Comparison of ENCODE assay signal across 1 cellular context in the genomic region with DNA sequence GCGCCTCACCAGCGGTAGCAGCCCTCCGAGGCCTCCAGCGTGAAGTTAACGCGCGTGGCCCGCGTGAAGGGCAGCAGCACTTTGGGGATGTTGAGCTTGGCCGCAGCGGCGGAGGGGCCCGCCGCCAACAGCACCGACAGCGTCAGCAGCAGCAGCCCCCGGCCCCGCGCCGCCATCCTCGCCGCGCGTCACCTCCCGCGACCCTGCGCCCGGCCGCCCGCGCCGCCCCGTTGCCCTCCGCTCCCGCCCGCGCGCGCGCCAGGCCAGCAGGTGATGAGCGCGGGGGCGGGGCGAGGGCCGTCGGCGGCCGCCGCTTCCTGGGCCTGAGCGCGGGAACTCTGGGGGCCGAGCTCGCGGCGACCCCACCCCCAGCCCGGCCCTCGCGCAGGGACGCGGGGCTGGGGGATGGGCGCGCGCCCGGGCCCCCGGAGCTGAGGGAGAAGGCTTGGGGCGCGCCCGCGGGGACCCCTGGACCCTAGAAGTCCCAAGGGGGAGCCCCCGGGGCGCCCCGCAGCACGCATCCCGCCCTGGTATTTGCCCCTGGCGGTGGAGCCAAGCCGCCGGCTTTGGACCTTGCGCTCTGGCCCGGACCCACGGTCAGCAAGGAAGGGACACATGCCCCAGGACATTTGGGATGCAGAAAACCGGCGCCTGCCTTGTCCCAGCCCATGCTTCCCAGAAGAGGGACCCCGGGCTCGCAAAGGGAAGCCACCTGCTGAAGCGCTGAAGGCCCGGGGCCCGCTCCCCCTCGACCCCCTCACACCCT.
TF ChIP-seq lines count a peak whose summit lies in the region.

A gene (minus strand): TSS at position 272 of the 766 bp plus-strand sequence. CDS start 96 bp downstream, at position 176.

TF ChIP-seq in HepG2, 621 proteins besides CTCF, POLR2A, EP300 and RAD21 (continued from another document and continues in another):
- TF ChIP-seq SP1 (IDR thresholded peaks at IDR 0.05) (no peak), SP1 (CRISPR knock-in tag; IDR thresholded peaks at IDR 0.05) (peak; percentile 40; the same call in 1 of the 2 replicates), NCOR1 (IDR thresholded peaks at IDR 0.05; ENCODE audit: borderline replicate concordance, low read length) (peak; percentile 69; the same call in 1 of the 2 replicates), ZNF34 (CRISPR knock-in tag; IDR thresholded peaks at IDR 0.05; ENCODE audit: borderline replicate concordance) (no peak), HCFC1 (IDR thresholded peaks at IDR 0.05; ENCODE audit: low read depth, low read length) (no peak), AGO1 (IDR thresholded peaks at IDR 0.05; ENCODE audit: low read depth, low read length, poor library complexity, severe bottlenecking) (peak; percentile 4), ISL2 (CRISPR knock-in tag; IDR thresholded peaks at IDR 0.05) (peak; percentile 27; the same call in 1 of the 2 replicates), ZNF550 (CRISPR knock-in tag; IDR thresholded peaks at IDR 0.05; ENCODE audit: borderline replicate concordance) (no peak), ESRRA (CRISPR knock-in tag; IDR thresholded peaks at IDR 0.05; ENCODE audit: low read depth) (peak; percentile 69), ZNF879 (CRISPR knock-in tag; IDR thresholded peaks at IDR 0.05) (no peak), SP4 (CRISPR knock-in tag; IDR thresholded peaks at IDR 0.05) (0 out of 2 replicates have a peak, but pooled peaks have one; percentile 25), ZNF337 (CRISPR knock-in tag; IDR thresholded peaks at IDR 0.05; ENCODE audit: borderline replicate concordance, low read depth) (peak; percentile 6; the same call in 1 of the 2 replicates), HNRNPLL (IDR thresholded peaks at IDR 0.05; ENCODE audit: low read depth, low read length, poor library complexity, severe bottlenecking) (peak; percentile 49), ZNF446 (CRISPR knock-in tag; IDR thresholded peaks at IDR 0.05) (0 out of 2 replicates have a peak, but pooled peaks have one; percentile 23), HNF4A (CRISPR knock-in tag; IDR thresholded peaks at IDR 0.05) (peak; percentile 91), NFKB2 (CRISPR knock-in tag; IDR thresholded peaks at IDR 0.05; ENCODE audit: borderline replicate concordance) (peak; percentile 65; the same call in 1 of the 2 replicates), MYC (CRISPR knock-in tag; IDR thresholded peaks at IDR 0.05; ENCODE audit: borderline replicate concordance) (peak; percentile 64), MXI1 (IDR thresholded peaks at IDR 0.05; ENCODE audit: borderline replicate concordance, low read depth, low read length) (peak; percentile 38; the same call in 1 of the 3 replicates), SKI (IDR thresholded peaks at IDR 0.05; ENCODE audit: partially characterized antibody) (peak; percentile 43), ZNF782 (CRISPR knock-in tag; IDR thresholded peaks at IDR 0.05; ENCODE audit: borderline replicate concordance) (0 out of 2 replicates have a peak, but pooled peaks have one; percentile 49), ZFY (CRISPR knock-in tag; IDR thresholded peaks at IDR 0.05) (peak; percentile 51), KAT7 (CRISPR knock-in tag; IDR thresholded peaks at IDR 0.05; ENCODE audit: borderline replicate concordance) (no peak), ZFP41 (CRISPR knock-in tag; IDR thresholded peaks at IDR 0.05; ENCODE audit: borderline replicate concordance) (no peak), RFX5 (IDR thresholded peaks at IDR 0.05; ENCODE audit: low read depth, low read length) (no peak), GFI1 (CRISPR knock-in tag; IDR thresholded peaks at IDR 0.05; ENCODE audit: borderline replicate concordance) (peak; percentile 25; the same call in 1 of the 2 replicates), ZNF543 (CRISPR knock-in tag; IDR thresholded peaks at IDR 0.05) (0 out of 2 replicates have a peak, but pooled peaks have one; percentile 27), KDM2A (CRISPR knock-in tag; IDR thresholded peaks at IDR 0.05; ENCODE audit: borderline replicate concordance, low read depth) (peak; percentile 46; the same call in 1 of the 2 replicates), TEAD3 (CRISPR knock-in tag; optimal IDR thresholded peaks at IDR 0.05; ENCODE audit: borderline replicate concordance) (peak; percentile 87), TOPORS (CRISPR knock-in tag; IDR thresholded peaks at IDR 0.05) (no peak), ZNF484 (CRISPR knock-in tag; IDR thresholded peaks at IDR 0.05; ENCODE audit: borderline replicate concordance, low read depth) (no peak), ZNF713 (CRISPR knock-in tag; IDR thresholded peaks at IDR 0.05) (0 out of 2 replicates have a peak, but pooled peaks have one; percentile 50), SOX6 (IDR thresholded peaks at IDR 0.05) (no peak), SOX6 (CRISPR knock-in tag; IDR thresholded peaks at IDR 0.05) (no peak), ATF7 (IDR thresholded peaks at IDR 0.05) (no peak), ATF7 (CRISPR knock-in tag; IDR thresholded peaks at IDR 0.05) (0 out of 2 replicates have a peak, but pooled peaks have one; percentile 46), MTA1 (CRISPR knock-in tag; IDR thresholded peaks at IDR 0.05; ENCODE audit: borderline replicate concordance) (peak; percentile 46; the same call in 1 of the 2 replicates)
- TF ChIP-seq, protein P1, sequence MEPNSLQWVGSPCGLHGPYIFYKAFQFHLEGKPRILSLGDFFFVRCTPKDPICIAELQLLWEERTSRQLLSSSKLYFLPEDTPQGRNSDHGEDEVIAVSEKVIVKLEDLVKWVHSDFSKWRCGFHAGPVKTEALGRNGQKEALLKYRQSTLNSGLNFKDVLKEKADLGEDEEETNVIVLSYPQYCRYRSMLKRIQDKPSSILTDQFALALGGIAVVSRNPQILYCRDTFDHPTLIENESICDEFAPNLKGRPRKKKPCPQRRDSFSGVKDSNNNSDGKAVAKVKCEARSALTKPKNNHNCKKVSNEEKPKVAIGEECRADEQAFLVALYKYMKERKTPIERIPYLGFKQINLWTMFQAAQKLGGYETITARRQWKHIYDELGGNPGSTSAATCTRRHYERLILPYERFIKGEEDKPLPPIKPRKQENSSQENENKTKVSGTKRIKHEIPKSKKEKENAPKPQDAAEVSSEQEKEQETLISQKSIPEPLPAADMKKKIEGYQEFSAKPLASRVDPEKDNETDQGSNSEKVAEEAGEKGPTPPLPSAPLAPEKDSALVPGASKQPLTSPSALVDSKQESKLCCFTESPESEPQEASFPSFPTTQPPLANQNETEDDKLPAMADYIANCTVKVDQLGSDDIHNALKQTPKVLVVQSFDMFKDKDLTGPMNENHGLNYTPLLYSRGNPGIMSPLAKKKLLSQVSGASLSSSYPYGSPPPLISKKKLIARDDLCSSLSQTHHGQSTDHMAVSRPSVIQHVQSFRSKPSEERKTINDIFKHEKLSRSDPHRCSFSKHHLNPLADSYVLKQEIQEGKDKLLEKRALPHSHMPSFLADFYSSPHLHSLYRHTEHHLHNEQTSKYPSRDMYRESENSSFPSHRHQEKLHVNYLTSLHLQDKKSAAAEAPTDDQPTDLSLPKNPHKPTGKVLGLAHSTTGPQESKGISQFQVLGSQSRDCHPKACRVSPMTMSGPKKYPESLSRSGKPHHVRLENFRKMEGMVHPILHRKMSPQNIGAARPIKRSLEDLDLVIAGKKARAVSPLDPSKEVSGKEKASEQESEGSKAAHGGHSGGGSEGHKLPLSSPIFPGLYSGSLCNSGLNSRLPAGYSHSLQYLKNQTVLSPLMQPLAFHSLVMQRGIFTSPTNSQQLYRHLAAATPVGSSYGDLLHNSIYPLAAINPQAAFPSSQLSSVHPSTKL (CRISPR knock-in tag; IDR thresholded peaks at IDR 0.05), result peak; percentile 28; the same call in 1 of the 2 replicates
- TF ChIP-seq, protein P2, sequence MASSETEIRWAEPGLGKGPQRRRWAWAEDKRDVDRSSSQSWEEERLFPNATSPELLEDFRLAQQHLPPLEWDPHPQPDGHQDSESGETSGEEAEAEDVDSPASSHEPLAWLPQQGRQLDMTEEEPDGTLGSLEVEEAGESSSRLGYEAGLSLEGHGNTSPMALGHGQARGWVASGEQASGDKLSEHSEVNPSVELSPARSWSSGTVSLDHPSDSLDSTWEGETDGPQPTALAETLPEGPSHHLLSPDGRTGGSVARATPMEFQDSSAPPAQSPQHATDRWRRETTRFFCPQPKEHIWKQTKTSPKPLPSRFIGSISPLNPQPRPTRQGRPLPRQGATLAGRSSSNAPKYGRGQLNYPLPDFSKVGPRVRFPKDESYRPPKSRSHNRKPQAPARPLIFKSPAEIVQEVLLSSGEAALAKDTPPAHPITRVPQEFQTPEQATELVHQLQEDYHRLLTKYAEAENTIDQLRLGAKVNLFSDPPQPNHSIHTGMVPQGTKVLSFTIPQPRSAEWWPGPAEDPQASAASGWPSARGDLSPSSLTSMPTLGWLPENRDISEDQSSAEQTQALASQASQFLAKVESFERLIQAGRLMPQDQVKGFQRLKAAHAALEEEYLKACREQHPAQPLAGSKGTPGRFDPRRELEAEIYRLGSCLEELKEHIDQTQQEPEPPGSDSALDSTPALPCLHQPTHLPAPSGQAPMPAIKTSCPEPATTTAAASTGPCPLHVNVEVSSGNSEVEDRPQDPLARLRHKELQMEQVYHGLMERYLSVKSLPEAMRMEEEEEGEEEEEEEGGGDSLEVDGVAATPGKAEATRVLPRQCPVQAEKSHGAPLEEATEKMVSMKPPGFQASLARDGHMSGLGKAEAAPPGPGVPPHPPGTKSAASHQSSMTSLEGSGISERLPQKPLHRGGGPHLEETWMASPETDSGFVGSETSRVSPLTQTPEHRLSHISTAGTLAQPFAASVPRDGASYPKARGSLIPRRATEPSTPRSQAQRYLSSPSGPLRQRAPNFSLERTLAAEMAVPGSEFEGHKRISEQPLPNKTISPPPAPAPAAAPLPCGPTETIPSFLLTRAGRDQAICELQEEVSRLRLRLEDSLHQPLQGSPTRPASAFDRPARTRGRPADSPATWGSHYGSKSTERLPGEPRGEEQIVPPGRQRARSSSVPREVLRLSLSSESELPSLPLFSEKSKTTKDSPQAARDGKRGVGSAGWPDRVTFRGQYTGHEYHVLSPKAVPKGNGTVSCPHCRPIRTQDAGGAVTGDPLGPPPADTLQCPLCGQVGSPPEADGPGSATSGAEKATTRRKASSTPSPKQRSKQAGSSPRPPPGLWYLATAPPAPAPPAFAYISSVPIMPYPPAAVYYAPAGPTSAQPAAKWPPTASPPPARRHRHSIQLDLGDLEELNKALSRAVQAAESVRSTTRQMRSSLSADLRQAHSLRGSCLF (CRISPR knock-in tag; IDR thresholded peaks at IDR 0.05; ENCODE audit: borderline replicate concordance), result no peak
- TF ChIP-seq, protein P3, sequence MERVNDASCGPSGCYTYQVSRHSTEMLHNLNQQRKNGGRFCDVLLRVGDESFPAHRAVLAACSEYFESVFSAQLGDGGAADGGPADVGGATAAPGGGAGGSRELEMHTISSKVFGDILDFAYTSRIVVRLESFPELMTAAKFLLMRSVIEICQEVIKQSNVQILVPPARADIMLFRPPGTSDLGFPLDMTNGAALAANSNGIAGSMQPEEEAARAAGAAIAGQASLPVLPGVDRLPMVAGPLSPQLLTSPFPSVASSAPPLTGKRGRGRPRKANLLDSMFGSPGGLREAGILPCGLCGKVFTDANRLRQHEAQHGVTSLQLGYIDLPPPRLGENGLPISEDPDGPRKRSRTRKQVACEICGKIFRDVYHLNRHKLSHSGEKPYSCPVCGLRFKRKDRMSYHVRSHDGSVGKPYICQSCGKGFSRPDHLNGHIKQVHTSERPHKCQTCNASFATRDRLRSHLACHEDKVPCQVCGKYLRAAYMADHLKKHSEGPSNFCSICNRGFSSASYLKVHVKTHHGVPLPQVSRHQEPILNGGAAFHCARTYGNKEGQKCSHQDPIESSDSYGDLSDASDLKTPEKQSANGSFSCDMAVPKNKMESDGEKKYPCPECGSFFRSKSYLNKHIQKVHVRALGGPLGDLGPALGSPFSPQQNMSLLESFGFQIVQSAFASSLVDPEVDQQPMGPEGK (CRISPR knock-in tag; IDR thresholded peaks at IDR 0.05), result peak; percentile 36; the same call in 1 of the 2 replicates
- TF ChIP-seq, protein P4, sequence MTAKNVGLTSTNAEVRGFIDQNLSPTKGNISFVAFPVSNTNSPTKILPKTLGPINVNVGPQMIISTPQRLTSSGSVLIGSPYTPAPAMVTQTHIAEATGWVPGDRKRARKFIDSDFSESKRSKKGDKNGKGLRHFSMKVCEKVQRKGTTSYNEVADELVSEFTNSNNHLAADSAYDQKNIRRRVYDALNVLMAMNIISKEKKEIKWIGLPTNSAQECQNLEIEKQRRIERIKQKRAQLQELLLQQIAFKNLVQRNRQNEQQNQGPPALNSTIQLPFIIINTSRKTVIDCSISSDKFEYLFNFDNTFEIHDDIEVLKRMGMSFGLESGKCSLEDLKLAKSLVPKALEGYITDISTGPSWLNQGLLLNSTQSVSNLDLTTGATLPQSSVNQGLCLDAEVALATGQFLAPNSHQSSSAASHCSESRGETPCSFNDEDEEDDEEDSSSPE (CRISPR knock-in tag; IDR thresholded peaks at IDR 0.05), result peak; percentile 87
- TF ChIP-seq, protein P5, sequence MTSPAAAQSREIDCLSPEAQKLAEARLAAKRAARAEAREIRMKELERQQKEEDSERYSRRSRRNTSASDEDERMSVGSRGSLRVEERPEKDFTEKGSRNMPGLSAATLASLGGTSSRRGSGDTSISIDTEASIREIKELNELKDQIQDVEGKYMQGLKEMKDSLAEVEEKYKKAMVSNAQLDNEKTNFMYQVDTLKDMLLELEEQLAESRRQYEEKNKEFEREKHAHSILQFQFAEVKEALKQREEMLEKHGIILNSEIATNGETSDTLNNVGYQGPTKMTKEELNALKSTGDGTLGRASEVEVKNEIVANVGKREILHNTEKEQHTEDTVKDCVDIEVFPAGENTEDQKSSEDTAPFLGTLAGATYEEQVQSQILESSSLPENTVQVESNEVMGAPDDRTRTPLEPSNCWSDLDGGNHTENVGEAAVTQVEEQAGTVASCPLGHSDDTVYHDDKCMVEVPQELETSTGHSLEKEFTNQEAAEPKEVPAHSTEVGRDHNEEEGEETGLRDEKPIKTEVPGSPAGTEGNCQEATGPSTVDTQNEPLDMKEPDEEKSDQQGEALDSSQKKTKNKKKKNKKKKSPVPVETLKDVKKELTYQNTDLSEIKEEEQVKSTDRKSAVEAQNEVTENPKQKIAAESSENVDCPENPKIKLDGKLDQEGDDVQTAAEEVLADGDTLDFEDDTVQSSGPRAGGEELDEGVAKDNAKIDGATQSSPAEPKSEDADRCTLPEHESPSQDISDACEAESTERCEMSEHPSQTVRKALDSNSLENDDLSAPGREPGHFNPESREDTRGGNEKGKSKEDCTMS (CRISPR knock-in tag; conservative IDR thresholded peaks at IDR 0.05), result no peak
- TF ChIP-seq, protein P6, sequence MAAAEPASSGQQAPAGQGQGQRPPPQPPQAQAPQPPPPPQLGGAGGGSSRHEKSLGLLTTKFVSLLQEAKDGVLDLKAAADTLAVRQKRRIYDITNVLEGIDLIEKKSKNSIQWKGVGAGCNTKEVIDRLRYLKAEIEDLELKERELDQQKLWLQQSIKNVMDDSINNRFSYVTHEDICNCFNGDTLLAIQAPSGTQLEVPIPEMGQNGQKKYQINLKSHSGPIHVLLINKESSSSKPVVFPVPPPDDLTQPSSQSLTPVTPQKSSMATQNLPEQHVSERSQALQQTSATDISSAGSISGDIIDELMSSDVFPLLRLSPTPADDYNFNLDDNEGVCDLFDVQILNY (CRISPR knock-in tag; conservative IDR thresholded peaks at IDR 0.05), result peak; percentile 59; the same call in 1 of the 2 replicates
